ENCODE assay signal across 1 cellular context in the genomic region with DNA sequence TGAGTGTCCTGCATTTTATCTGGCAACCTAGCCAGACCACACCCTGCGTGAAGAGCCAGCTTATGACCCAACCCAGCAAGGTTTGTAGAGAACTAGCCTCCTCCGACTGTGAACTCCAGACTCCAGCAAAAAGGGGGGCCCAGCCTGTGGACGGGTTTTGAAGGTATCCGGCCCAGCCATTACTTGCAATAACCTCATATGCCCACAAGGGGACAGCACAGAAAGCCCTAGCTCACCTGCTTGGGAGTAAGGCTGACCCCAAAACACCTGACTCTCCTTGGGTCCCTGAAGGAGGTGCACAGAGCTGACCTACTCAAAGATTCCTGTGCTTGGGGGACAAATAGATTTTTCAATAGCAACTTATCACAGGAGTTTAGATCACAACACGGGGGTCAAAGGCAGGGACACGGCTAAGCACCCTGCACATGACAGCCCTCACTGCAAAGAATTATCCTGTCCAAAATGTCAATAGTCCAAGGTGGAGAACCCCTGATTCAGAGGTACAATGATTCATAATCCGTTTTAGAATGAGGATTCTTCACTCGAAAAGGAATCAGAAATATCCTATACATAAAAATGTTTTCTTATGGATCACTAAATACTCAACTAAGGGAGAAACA.
TF ChIP-seq lines count a peak whose summit lies in the region.

No MANE protein-coding gene starts in this region.

TF ChIP-seq in GM12891, 5 proteins besides CTCF, POLR2A, EP300 and RAD21:
- no peak for TF ChIP-seq POLR2AphosphoS5 (IDR thresholded peaks at IDR 0.05; ENCODE audit: low read depth, low read length)
- no peak for TF ChIP-seq TAF1 (IDR thresholded peaks at IDR 0.05; ENCODE audit: low read depth, low read length)
- no peak for TF ChIP-seq PAX5 (IDR thresholded peaks at IDR 0.05; ENCODE audit: insufficient read depth, low read length, severe bottlenecking)
- no peak for TF ChIP-seq SPI1 (IDR thresholded peaks at IDR 0.05; ENCODE audit: low read depth, low read length)
